ENCODE assay signal across 9 cellular contexts in genomic region chr7:98418636-98419315, GRCh38. TPM values are rescaled to one million over a fixed set of nuclear protein-coding genes. Genes with fewer than 3 reads are reported as not detected.
A peak's percentile ranks its signal among the peaks of the same experiment; 100 is the strongest.
DNase-seq lines count a peak whose midpoint lies in the region; ATAC-seq, FAIRE-seq and TF ChIP-seq lines count a peak whose summit lies in the region.
"Had no signal": no experiment of that assay in that cellular context is flagged by ENCODE, and none has a peak within 500 bp of the region (broad histone marks: within the 10 kb centered on the region; RNA-seq: fewer than 3 reads in every experiment).

No MANE protein-coding gene starts in this region.

- peak; percentile 97 for FAIRE-seq in endothelial cell of umbilical vein (lab: Jason Lieb, UNC)

- H3K9me3 ChIP-seq in endothelial cell of umbilical vein (replicated peaks; ENCODE audit: control insufficient read depth, insufficient read depth, low read length) (no peaks in the 10 kb centered on the region), smooth muscle cell (replicated peaks; ENCODE audit: low read depth) (no peaks in the 10 kb centered on the region)

- no peaks in the 10 kb centered on the region for H3F3A ChIP-seq in smooth muscle cell (ENCODE audit: low read depth)

- no peak for TF ChIP-seq POLR2A in endothelial cell of umbilical vein (IDR thresholded peaks at IDR 0.05; ENCODE audit: low read depth, low read length)

- POLR2A ChIA-PET in endothelial cell of umbilical vein (lab: Charles Lee), result no interaction called here

- CTCF ChIA-PET in endothelial cell of umbilical vein (lab: Charles Lee), result interaction anchor here (0.7 to 3.0 kb wide), 8 partner anchors 11 to 380 kb away, joined by 3 to 15 read pairs (median 4); partner anchors contain the start of gene BAIAP2L1

- no peak for TF ChIP-seq CTCF in endothelial cell of umbilical vein (IDR thresholded peaks at IDR 0.05; ENCODE audit: extremely low read depth in 1 of 2, insufficient read depth in 1 of 2, low read depth in 1 of 2, low read length in 2 of 2)
- no peak for TF ChIP-seq CTCF in smooth muscle cell (IDR thresholded peaks at IDR 0.05; ENCODE audit: borderline replicate concordance, insufficient read depth, poor library complexity, severe bottlenecking)

- intact Hi-C loops in endothelial cell of umbilical vein (cut with micrococcal nuclease), result loop anchor here (1.0 to 5.0 kb wide), 4 partner anchors 17 to 169 kb away; partner anchors contain the start of genes BAIAP2L1 and BRI3

- peak overlapping the region; percentile 36 for H2AFZ ChIP-seq in endothelial cell of umbilical vein (ENCODE audit: low read depth, low read length)
- no peak overlapping the region for H2AFZ ChIP-seq in smooth muscle cell (ENCODE audit: low read depth)

- no peak for ATAC-seq in HG02981 (IDR thresholded peaks at IDR 0.05; ENCODE audit: unreplicated experiment)

- peak overlapping the region; percentile 74 for H3K27ac ChIP-seq in endothelial cell of umbilical vein (ENCODE audit: insufficient read depth, low read depth, low read length)
- peak overlapping the region; percentile 93 for H3K27ac ChIP-seq in smooth muscle cell (ENCODE audit: low read depth)

- 25% methylated on average over 7 of the region's 7 CpGs for WGBS in smooth muscle cell (ENCODE audit: low lambda C conversion rate)

- BruUV-seq in endothelial cell of umbilical vein (replicated peaks; lab: Mats Ljungman, UMichigan), result no TSS peak

- H3K36me3 ChIP-seq in endothelial cell of umbilical vein (ENCODE audit: control insufficient read depth in 2 of 2, extremely low read depth in 1 of 2, insufficient read depth in 2 of 2, low read length in 2 of 2) (no peaks in the 10 kb centered on the region), smooth muscle cell (ENCODE audit: low read depth) (no peaks in the 10 kb centered on the region)

- H3K9ac ChIP-seq in endothelial cell of umbilical vein (replicated peaks; ENCODE audit: extremely low read depth, insufficient read depth, low read length), result peak overlapping the region; percentile 26
- H3K9ac ChIP-seq in smooth muscle cell (ENCODE audit: low read depth), result peak overlapping the region; percentile 81

- H4K20me1 ChIP-seq in endothelial cell of umbilical vein (replicated peaks; ENCODE audit: control insufficient read depth, extremely low read depth, insufficient read depth, low read length) (no peaks in the 10 kb centered on the region), smooth muscle cell (ENCODE audit: low read depth) (no peaks in the 10 kb centered on the region)

- dilution Hi-C loops in endothelial cell of umbilical vein (cut with MboI; ENCODE audit: extremely low pct_ligation_motif_present, low sequenced_read_pairs), result no loop called here

- H3K4me3 ChIP-seq in endothelial cell of umbilical vein (replicated peaks in 1 of 3; ENCODE audit: insufficient read depth in 1 of 3, low read depth in 1 of 3, low read length in 3 of 3) (no peak overlapping the region), smooth muscle cell (no peak overlapping the region)

- H3K4me1 ChIP-seq in endothelial cell of umbilical vein (ENCODE audit: control insufficient read depth, extremely low read depth, insufficient read depth, low read length) (peaks cover 13% of the 10 kb centered on the region), smooth muscle cell (ENCODE audit: low read depth) (peaks cover 9% of the 10 kb centered on the region)

- H3K79me2 ChIP-seq in endothelial cell of umbilical vein (ENCODE audit: control insufficient read depth, insufficient read depth, low read length) (no peaks in the 10 kb centered on the region), smooth muscle cell (ENCODE audit: low read depth) (no peaks in the 10 kb centered on the region)

- no peaks in the 10 kb centered on the region for H3K9me1 ChIP-seq in endothelial cell of umbilical vein (replicated peaks; ENCODE audit: control insufficient read depth, extremely low read depth, insufficient read depth, low read length)

- no peaks in the 10 kb centered on the region for H3K27me3 ChIP-seq in endothelial cell of umbilical vein (ENCODE audit: control insufficient read depth in 2 of 2, insufficient read depth in 2 of 2, low read length in 2 of 2)
- no peaks in the 10 kb centered on the region for H3K27me3 ChIP-seq in smooth muscle cell (ENCODE audit: low read depth)

- peak overlapping the region; percentile 26 for H3K4me2 ChIP-seq in endothelial cell of umbilical vein (ENCODE audit: insufficient read depth, low read length)
- H3K4me2 ChIP-seq in smooth muscle cell, result peak overlapping the region; percentile 54

- peak; percentile 43 for DNase-seq in GOT3 (lab: John Stamatoyannopoulos, UW)
- peak; percentile 27 for DNase-seq in NOMO-1 (lab: John Stamatoyannopoulos, UW; ENCODE audit: unreplicated experiment in 2 of 2)
- DNase-seq in endothelial cell of umbilical vein (ENCODE audit: low read depth, low spot score), result peak; percentile 86
- DNase-seq in smooth muscle cell (lab: John Stamatoyannopoulos, UW; ENCODE audit: unreplicated experiment), result peak; percentile 10
- DNase-seq in T-helper 9 cell, result no peak
- DNase-seq in NCI-H1105 treated with DMSO at 0.1 percent for 48 hours (lab: John Stamatoyannopoulos, UW), result no peak
- DNase-seq: T-cell had no signal

TF ChIP-seq in endothelial cell of umbilical vein, 7 proteins besides CTCF, POLR2A, EP300 and RAD21:
- peak; percentile 80 for TF ChIP-seq POLR2AphosphoS5 (IDR thresholded peaks at IDR 0.05; ENCODE audit: insufficient read depth, low read depth, low read length)
- peak; percentile 83 for TF ChIP-seq GATA2 (IDR thresholded peaks at IDR 0.05; ENCODE audit: insufficient read depth, insufficient read length, low read depth, low read length)
- TF ChIP-seq MYC (IDR thresholded peaks at IDR 0.05; ENCODE audit: low read depth, low read length), result no peak
- TF ChIP-seq FOS (IDR thresholded peaks at IDR 0.05; ENCODE audit: borderline replicate concordance, insufficient read depth, low read length), result peak; percentile 99
- TF ChIP-seq EZH2 (IDR thresholded peaks at IDR 0.05; ENCODE audit: borderline replicate concordance, low read depth, low read length, severe bottlenecking), result no peak
- TF ChIP-seq MAX (IDR thresholded peaks at IDR 0.05; ENCODE audit: insufficient read depth, insufficient read length), result no peak
- peak; percentile 99 for TF ChIP-seq JUN (IDR thresholded peaks at IDR 0.05; ENCODE audit: borderline replicate concordance, insufficient read depth, insufficient read length, low read depth)
TF ChIP-seq in endothelial cell of umbilical vein: peak in this region for 4.

RNA-seq across cellular contexts. Expression of gene BAIAP2L1, which starts 17.9 kb away (rescaled TPM):
- 1.1 and 1.2 TPM in 2 replicates for total RNA-seq in endothelial cell of umbilical vein
- 0.32 and 0.35 TPM in 2 replicates for polyA plus RNA-seq in endothelial cell of umbilical vein
- 0.44 and 0.49 TPM in 2 replicates for polyA plus RNA-seq in endothelial cell of umbilical vein (2011; cell fraction: cytosol; rRNA removed)
- polyA plus RNA-seq in endothelial cell of umbilical vein (2011; cell fraction: nucleus; rRNA removed), result 0.66 and 0.78 TPM in 2 replicates
- 1.5 and 1.7 TPM in 2 replicates for polyA plus RNA-seq in endothelial cell of umbilical vein (2012)
- 0.49 and 0.64 TPM in 2 replicates for polyA minus RNA-seq in endothelial cell of umbilical vein
- 10.0 TPM for polyA minus RNA-seq in endothelial cell of umbilical vein (2011; cell fraction: cytosol; rRNA and poly(A)+ RNA removed)
- polyA minus RNA-seq in endothelial cell of umbilical vein (2011; cell fraction: nucleus; rRNA and poly(A)+ RNA removed), result 0.34 TPM in 2 replicates
- total RNA-seq in smooth muscle cell, result 55.1 and 63.1 TPM in 2 replicates
- 45.0 and 47.2 TPM in 2 replicates for polyA plus RNA-seq in smooth muscle cell
- polyA plus RNA-seq: neural cell had no signal

Comparison
In these comparisons a context has a peak if more than half of its experiments do, and no peak if none do; other contexts are left out.
1. DNase-seq: peak in GOT3 (single experiment), NOMO-1 (2 of 2), endothelial cell of umbilical vein (single experiment) and smooth muscle cell (single experiment); none in T-helper 9 cell (single experiment) and NCI-H1105 treated with DMSO at 0.1 percent for 48 hours (single experiment).
2. RNA of gene BAIAP2L1, which starts 17.9 kb away (total RNA-seq): 55.1 to 63.1 TPM in smooth muscle cell; 1.1 to 1.2 TPM in endothelial cell of umbilical vein; every median in the first group is over 10 times any median in the second.